ENCODE assay signal across 2 cellular contexts in the genomic region with DNA sequence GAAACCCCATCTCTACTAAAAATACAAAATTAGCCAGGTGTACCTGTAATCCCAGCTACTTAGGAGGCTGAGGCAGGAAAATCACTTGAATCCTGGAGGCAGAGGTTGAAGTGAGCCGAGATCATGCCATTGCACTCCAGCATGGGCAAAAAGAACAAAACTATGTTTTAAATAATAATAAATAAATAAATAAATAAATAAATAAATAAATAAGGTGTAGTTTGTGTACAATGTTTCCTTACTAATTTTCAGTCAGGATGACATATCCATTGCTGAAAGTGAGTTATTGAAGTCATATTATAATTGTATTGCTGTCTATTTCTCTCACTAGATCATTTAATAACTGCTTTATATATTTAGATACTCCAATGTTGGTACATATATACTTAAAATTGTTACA.
"Had no signal": no experiment of that assay in that cellular context is flagged by ENCODE, and none has a peak within 500 bp of the region (broad histone marks: within the 10 kb centered on the region; RNA-seq: fewer than 3 reads in every experiment).

No MANE protein-coding gene starts in this region.

- DNase-seq: GF-D8 had no signal

- H3K4me3 ChIP-seq: GM12878 had no signal
